In genomic region chr13:24541127-24541475, GRCh38 we compare ENCODE assay signal across 9 cellular contexts. TPM values are rescaled to one million over a fixed set of nuclear protein-coding genes. Genes with fewer than 3 reads are reported as not detected.
DNase-seq lines count a peak whose midpoint lies in the region; ATAC-seq and TF ChIP-seq lines count a peak whose summit lies in the region.
"Had no signal": no experiment of that assay in that cellular context is flagged by ENCODE, and none has a peak within 500 bp of the region (broad histone marks: within the 10 kb centered on the region; RNA-seq: fewer than 3 reads in every experiment).

No MANE protein-coding gene starts in this region.

- POLR2A ChIA-PET in HEK293T (lab: Yijun Ruan, JAX), result no interaction called here

- TF ChIP-seq CTCF in HL-60 (IDR thresholded peaks at IDR 0.05; ENCODE audit: insufficient read depth, low read length) (no peak), ascending aorta (IDR thresholded peaks at IDR 0.05) (no peak), spleen (IDR thresholded peaks at IDR 0.05 in 8 of 11, conservative IDR thresholded peaks at IDR 0.05 in 3 of 11) (no peak)

- TF ChIP-seq POLR2A in spleen (IDR thresholded peaks at IDR 0.05), result no peak

- H3K27me3 Mint-ChIP-seq in immature natural killer cell (ENCODE audit: low read depth in 3 of 3), result peaks cover 8 to 27% (median 18%) of the 10 kb centered on the region in 3 donors

- no peaks in the 10 kb centered on the region for H3K36me3 Mint-ChIP-seq in immature natural killer cell

- no peak for DNase-seq in HL-60 (ENCODE audit: low read depth in 1 of 2, low spot score in 1 of 2)
- no peak for DNase-seq in ascending aorta (ENCODE audit: low spot score in 2 of 2)
- DNase-seq in immature natural killer cell, result no peak
- no peak for DNase-seq in spleen
- DNase-seq in HEK293T (ENCODE audit: extremely low spot score), result no peak
- DNase-seq: NCI-H1092 treated with DMSO at 0.1 percent for 48 hours, SHP77 treated with DMSO at 0.1 percent for 48 hours had no signal

- H3K27ac Mint-ChIP-seq in immature natural killer cell, result no peak overlapping the region

- H3K36me3 ChIP-seq in ascending aorta (no peaks in the 10 kb centered on the region), spleen (no peaks in the 10 kb centered on the region)

- CTCF ChIA-PET in HEK293T (lab: Yijun Ruan, JAX), result no interaction called here

- ATAC-seq in HG02588 (IDR thresholded peaks at IDR 0.05; ENCODE audit: unreplicated experiment) (no peak), GM21825 (IDR thresholded peaks at IDR 0.05; ENCODE audit: unreplicated experiment) (no peak)

- intact Hi-C loops in ascending aorta (cut with DNase I), result no loop called here
- intact Hi-C loops in spleen (cut with DNase I; ENCODE audit: low total_unique reads), result no loop called here

- peak overlapping the region in 3 of 5 donors; percentile 86 to 90 (median 87) for H3K4me3 Mint-ChIP-seq in immature natural killer cell

- no peaks in the 10 kb centered on the region for H3K4me1 ChIP-seq in ascending aorta
- H3K4me1 ChIP-seq in spleen, result peaks cover 0 to 13% (median 8%) of the 10 kb centered on the region in 6 donors

- peak overlapping the region; percentile 45 for H3K4me3 ChIP-seq in HL-60 (replicated peaks; ENCODE audit: insufficient read depth, low read length)
- H3K4me3 ChIP-seq in ascending aorta, result peak overlapping the region; percentile 59 to 61
- peak overlapping the region; percentile 25 to 67 (median 39) for H3K4me3 ChIP-seq in spleen

- no peaks in the 10 kb centered on the region for H3K9me3 Mint-ChIP-seq in immature natural killer cell

- WGBS in spleen, 5 donors, result 31 to 57% (median 33%) methylated on average over 9 to 11 of the region's 11 CpGs

- H3K4me1 Mint-ChIP-seq in immature natural killer cell, result peaks cover 8 to 16% of the 10 kb centered on the region in 2 donors

- H3K27me3 ChIP-seq in HL-60 (ENCODE audit: insufficient read depth, poor library complexity, severe bottlenecking) (peaks cover 22% of the 10 kb centered on the region), ascending aorta (no peaks in the 10 kb centered on the region), spleen (replicated peaks in 1 of 7) (peaks cover 0 to 43% (median 20%) of the 10 kb centered on the region in 7 donors)

- no peak overlapping the region for H3K27ac ChIP-seq in HL-60 (replicated peaks)
- H3K27ac ChIP-seq in ascending aorta, result no peak overlapping the region
- no peak overlapping the region for H3K27ac ChIP-seq in spleen

- H3K9me3 ChIP-seq in ascending aorta (no peaks in the 10 kb centered on the region), spleen (no peaks in the 10 kb centered on the region)

TF ChIP-seq in HEK293T, 16 proteins besides CTCF, POLR2A, EP300 and RAD21:
- TF ChIP-seq FOXK2 (IDR thresholded peaks at IDR 0.05), result no peak
- TF ChIP-seq FOXA1 (IDR thresholded peaks at IDR 0.05), result no peak
- TF ChIP-seq LEF1 (IDR thresholded peaks at IDR 0.05; ENCODE audit: borderline replicate concordance), result no peak
- no peak for TF ChIP-seq HDGF (IDR thresholded peaks at IDR 0.05; ENCODE audit: borderline replicate concordance)
- TF ChIP-seq, protein P1, sequence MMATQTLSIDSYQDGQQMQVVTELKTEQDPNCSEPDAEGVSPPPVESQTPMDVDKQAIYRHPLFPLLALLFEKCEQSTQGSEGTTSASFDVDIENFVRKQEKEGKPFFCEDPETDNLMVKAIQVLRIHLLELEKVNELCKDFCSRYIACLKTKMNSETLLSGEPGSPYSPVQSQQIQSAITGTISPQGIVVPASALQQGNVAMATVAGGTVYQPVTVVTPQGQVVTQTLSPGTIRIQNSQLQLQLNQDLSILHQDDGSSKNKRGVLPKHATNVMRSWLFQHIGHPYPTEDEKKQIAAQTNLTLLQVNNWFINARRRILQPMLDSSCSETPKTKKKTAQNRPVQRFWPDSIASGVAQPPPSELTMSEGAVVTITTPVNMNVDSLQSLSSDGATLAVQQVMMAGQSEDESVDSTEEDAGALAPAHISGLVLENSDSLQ (IDR thresholded peaks at IDR 0.05), result no peak
- TF ChIP-seq CTBP1 (IDR thresholded peaks at IDR 0.05; ENCODE audit: borderline replicate concordance), result no peak
- no peak for TF ChIP-seq BHLHE40 (IDR thresholded peaks at IDR 0.05; ENCODE audit: borderline replicate concordance)
- TF ChIP-seq ELF4 (IDR thresholded peaks at IDR 0.05), result no peak
- TF ChIP-seq ZNF384 (IDR thresholded peaks at IDR 0.05), result no peak
- no peak for TF ChIP-seq ARNT (IDR thresholded peaks at IDR 0.05)
- TF ChIP-seq FOXM1 (IDR thresholded peaks at IDR 0.05; ENCODE audit: borderline replicate concordance), result no peak
- TF ChIP-seq SUZ12 (IDR thresholded peaks at IDR 0.05), result no peak

RNA-seq across cellular contexts. Expression of gene PARP4, which starts 28.5 kb away (rescaled TPM):
- total RNA-seq in ascending aorta, result 15.8 TPM
- 10 to 100 TPM; 50.0 to 73.8 (median 54.5) TPM for polyA plus RNA-seq in immature natural killer cell
- 100 to 1,000 TPM in 1 of 7 donors, 10 to 100 TPM in 6; 47.7 to 107 (median 75.5) TPM for total RNA-seq in spleen
- polyA plus RNA-seq in spleen, result 10 to 100 TPM; 10.8 to 15.7 (median 12.2) TPM
